In genomic region chr13:25232937-25233515, GRCh38 we compare ENCODE assay signal across 8 cellular contexts. TPM values are rescaled to one million over a fixed set of nuclear protein-coding genes. Genes with fewer than 3 reads are reported as not detected.
DNase-seq lines count a peak whose midpoint lies in the region; ATAC-seq and TF ChIP-seq lines count a peak whose summit lies in the region.

No MANE protein-coding gene starts in this region.

- TF ChIP-seq CTCF in fibroblast of mammary gland (conservative IDR thresholded peaks at IDR 0.05; ENCODE audit: control insufficient read depth, insufficient read depth, low read depth, low read length) = peak; percentile 50

- DNase-seq in GF-D8 (lab: John Stamatoyannopoulos, UW) = peak; percentile 32
- peak; percentile 53 for DNase-seq in HT1080 (ENCODE audit: low read depth)
- peak; percentile 14 for DNase-seq in RPMI8226
- peak; percentile 47 for DNase-seq in fibroblast of mammary gland (ENCODE audit: low read depth)
- DNase-seq in retina = peak; percentile 45
- no peak for DNase-seq in epidermal melanocyte (ENCODE audit: insufficient read length, low spot score)

- no peak overlapping the region for H3K4me3 ChIP-seq in fibroblast of mammary gland (ENCODE audit: control insufficient read depth, low read depth, low read length)

- ATAC-seq in HG03095 (IDR thresholded peaks at IDR 0.05; ENCODE audit: unreplicated experiment) (no peak), HG03196 (IDR thresholded peaks at IDR 0.05; ENCODE audit: unreplicated experiment) (no peak)

RNA-seq across cellular contexts. Expression of gene MTMR6, which starts 54.3 kb away (rescaled TPM):
- 17.3 and 21.2 TPM in 2 replicates for total RNA-seq in HT1080 (2014; rRNA removed; shearing (Covaris generic))
- 20.8 and 24.3 TPM in 2 replicates for polyA plus RNA-seq in HT1080 (2015; cell fraction: cytosol; rRNA removed)
- 26.2 and 31.0 TPM in 2 replicates for polyA plus RNA-seq in HT1080 (2015; cell fraction: nucleus; rRNA removed)
